ENCODE assay signal across 27 cellular contexts in the genomic region with DNA sequence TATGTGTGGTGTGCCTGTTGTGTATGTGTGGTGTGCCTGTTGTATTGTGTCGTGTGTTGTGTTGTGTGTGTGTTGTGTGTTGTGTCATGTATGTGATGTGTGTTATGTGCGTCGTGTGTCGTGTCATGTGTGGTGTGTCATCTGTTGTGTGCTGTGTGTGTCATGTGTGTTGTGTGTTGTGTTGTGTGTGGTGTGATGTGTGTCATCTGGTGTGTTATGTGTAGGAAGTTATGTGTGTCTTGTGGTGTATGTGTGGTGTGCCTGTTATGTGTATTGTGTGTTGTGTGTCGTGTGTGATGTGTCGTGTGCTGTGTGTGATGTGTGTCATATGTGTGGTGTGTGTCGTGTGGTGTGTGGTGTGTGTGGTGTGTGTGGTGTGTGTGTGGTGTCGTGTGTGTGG.
"Had no signal": no experiment of that assay in that cellular context is flagged by ENCODE, and none has a peak within 500 bp of the region (broad histone marks: within the 10 kb centered on the region; RNA-seq: fewer than 3 reads in every experiment).

No MANE protein-coding gene starts in this region.

- ATAC-seq: activated CD4-positive, CD25-positive, alpha-beta regulatory T cell treated with anti-CD3 and anti-CD28 coated beads, Interleukin-2, amount 50 U/mL, for 24 hours; activated T-cell treated with anti-CD3 and anti-CD28 coated beads, Interleukin-2, amount 50 U/mL, for 72 hours; esophagus mucosa; left lung; naive thymus-derived CD8-positive, alpha-beta T cell; pancreas; psoas muscle; T-helper 17 cell had no signal

- H3K4me2 ChIP-seq: hepatocyte had no signal

- H2AFZ ChIP-seq: hepatocyte had no signal

- H3K4me1 ChIP-seq: left lung, pancreas, psoas muscle, right atrium auricular region, upper lobe of left lung had no signal

- H3K36me3 ChIP-seq: left lung, neutrophil, pancreas, right atrium auricular region, spleen, thoracic aorta, upper lobe of left lung had no signal

- FAIRE-seq: frontal cortex, pancreas had no signal

- H3K4me3 ChIP-seq: hepatocyte, left lung, lung, pancreas, psoas muscle, right atrium auricular region, spleen, thoracic aorta, upper lobe of left lung had no signal

- H3K9me3 ChIP-seq: left lung, neutrophil, pancreas, psoas muscle, right atrium auricular region, spleen, thoracic aorta, upper lobe of left lung had no signal

- DNase-seq: activated CD4-positive, alpha-beta T cell treated with anti-CD3 and anti-CD28 coated beads, Interleukin-2, amount 10 ng/mL, durations not matched to agents 24 days and 14 days; activated effector memory CD4-positive, alpha-beta T cell treated with anti-CD3 and anti-CD28 coated beads, Interleukin-2, amount 50 U/mL, for 16 hours; activated naive CD4-positive, alpha-beta T cell treated with anti-CD3 and anti-CD28 coated beads, Interleukin-2, amount 10 ng/mL, durations not matched to agents 7 days and 5 days; activated T-cell treated with anti-CD3 and anti-CD28 coated beads, Interleukin-2, amount 50 U/mL, for 72 hours; caudate nucleus; dermis blood vessel endothelial cell; effector CD8-positive, alpha-beta T cell; glutamatergic neuron; immature natural killer cell; kidney glomerular epithelial cell; left lung; naive thymus-derived CD8-positive, alpha-beta T cell; pancreas; psoas muscle; stimulated activated CD4-positive, alpha-beta T cell treated with anti-CD3 and anti-CD28 coated beads, Interleukin-4, amount 100 ng/mL, for 1 hour; stimulated activated naive CD4-positive, alpha-beta T cell treated with Interleukin-2 at 50 U/mL for 16 hours; T-helper 17 cell; upper lobe of left lung had no signal

- H3K27ac ChIP-seq: hepatocyte, left lung, neutrophil, pancreas, psoas muscle, right atrium auricular region, spleen, thoracic aorta, upper lobe of left lung had no signal

- H3K27me3 ChIP-seq: hepatocyte, neutrophil, pancreas, right atrium auricular region, upper lobe of left lung had no signal

- H3K79me2 ChIP-seq: hepatocyte had no signal
